ENCODE assay signal across 14 cellular contexts in the genomic region with DNA sequence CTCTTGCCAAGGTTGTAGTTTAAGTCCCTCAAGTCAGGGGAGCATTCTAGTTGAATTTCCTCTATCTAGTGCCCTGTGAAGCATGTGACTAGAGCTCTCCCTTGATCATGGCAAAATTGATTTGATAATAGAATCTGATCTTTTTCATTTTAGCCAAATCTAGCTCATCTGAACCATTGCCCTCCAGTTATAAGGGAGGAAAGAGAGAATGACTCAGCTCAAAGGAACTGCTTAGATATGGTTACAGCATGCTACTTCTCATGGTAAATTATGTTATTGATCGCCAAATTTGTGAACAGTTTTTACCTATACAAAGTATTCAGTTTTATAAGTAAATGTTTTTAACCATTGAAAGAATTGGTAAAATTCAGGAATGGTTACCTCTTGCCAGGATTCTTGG.
DNase-seq lines count a peak whose midpoint lies in the region; ATAC-seq lines count a peak whose summit lies in the region.
"Had no signal": no experiment of that assay in that cellular context is flagged by ENCODE, and none has a peak within 500 bp of the region (broad histone marks: within the 10 kb centered on the region; RNA-seq: fewer than 3 reads in every experiment).

No MANE protein-coding gene starts in this region.

- intact Hi-C loops in cardiac septum (cut with DNase I), result no loop called here

- whole genome bisulfite sequencing in GM23248 (ENCODE audit: low coverage in 1 of 2, low lambda C conversion rate in 2 of 2, missing lambda C conversion rate in 2 of 2), 2 experiments, result 76 to 81% methylated on average over 1 of the region's 1 CpG

- in situ Hi-C loops in GM23248 (cut with MboI), result no loop called here

- no peaks in the 10 kb centered on the region for H3K79me2 ChIP-seq in GM23248 (ENCODE audit: insufficient read depth)

- no peaks in the 10 kb centered on the region for H3K27me3 ChIP-seq in GM23248 (replicated peaks; ENCODE audit: insufficient read depth)

- H3F3A ChIP-seq in GM23248 (ENCODE audit: insufficient read depth), result no peaks in the 10 kb centered on the region

- no peaks in the 10 kb centered on the region for H3K36me3 ChIP-seq in GM23248 (ENCODE audit: low read depth)

- H3K4me3 ChIP-seq in GM23248, result no peak overlapping the region

- no peaks in the 10 kb centered on the region for H3K4me1 ChIP-seq in GM23248 (ENCODE audit: insufficient read depth)
- H3K4me1 ChIP-seq: Caco-2 had no signal

- no peak overlapping the region for H3K9ac ChIP-seq in GM23248

- H3K4me2 ChIP-seq in GM23248 (ENCODE audit: unreplicated experiment), result no peak overlapping the region

- no peaks in the 10 kb centered on the region for H3K9me3 ChIP-seq in GM23248 (ENCODE audit: low read depth)
- H3K9me3 ChIP-seq: Caco-2 had no signal

- no peak overlapping the region for H3K27ac ChIP-seq in GM23248

- H2AFZ ChIP-seq in GM23248, result no peak overlapping the region

- no peaks in the 10 kb centered on the region for H4K20me1 ChIP-seq in GM23248 (ENCODE audit: insufficient read depth)

- DNase-seq in GM23248, result peak; percentile 4
- peak; percentile 55 for DNase-seq in RPMI7951 (ENCODE audit: low read depth)
- DNase-seq in fibroblast of peridontal ligament (ENCODE audit: extremely low read depth), result peak; percentile 20
- no peak for DNase-seq in iPS-NIHi11 (ENCODE audit: low spot score)
- no peak for DNase-seq in COR-L47 (lab: John Stamatoyannopoulos, UW)
- DNase-seq in cardiac septum (ENCODE audit: low spot score), result no peak
- DNase-seq: Caco-2; CD8-positive, alpha-beta T cell; DMS53; GOT3; HCEC 1CT; HFFc6; KG1 had no signal

- H3K9me2 ChIP-seq in GM23248 (ENCODE audit: insufficient read depth), result no peaks in the 10 kb centered on the region

- ATAC-seq in HG03045 (IDR thresholded peaks at IDR 0.05; ENCODE audit: unreplicated experiment), result no peak
- ATAC-seq: CD8-positive, alpha-beta T cell had no signal

Comparison
In these comparisons a context has a peak if more than half of its experiments do, and no peak if none do; other contexts are left out.
1. DNase-seq: peak in GM23248 (single experiment), RPMI7951 (single experiment) and fibroblast of peridontal ligament (single experiment); none in iPS-NIHi11 (single experiment), COR-L47 (single experiment) and cardiac septum (single experiment).